Comparison of ENCODE assay signal across 8 cellular contexts in genomic region chrX:47217852-47218279, GRCh38. TPM values are rescaled to one million over a fixed set of nuclear protein-coding genes. Genes with fewer than 3 reads are reported as not detected.
A peak's percentile ranks its signal among the peaks of the same experiment; 100 is the strongest.
DNase-seq lines count a peak whose midpoint lies in the region; ATAC-seq and TF ChIP-seq lines count a peak whose summit lies in the region.

No MANE protein-coding gene starts in this region.

- peak overlapping the region; percentile 98 for H3K27ac ChIP-seq in endodermal cell (ENCODE audit: low read depth, low read length)

- 0 to 2% methylated on average over 8 to 31 of the region's 31 CpGs for WGBS in endodermal cell (ENCODE audit: insufficient coverage in 1 of 2, insufficient read length in 1 of 2), 2 experiments

- peak; percentile 75 for ATAC-seq in GM21367 (IDR thresholded peaks at IDR 0.05; ENCODE audit: unreplicated experiment)

- peak overlapping the region; percentile 90 for H3K4me3 ChIP-seq in endodermal cell (ENCODE audit: low read length)

- H3K4me3 Mint-ChIP-seq in endodermal cell = peak overlapping the region; percentile 88

- no peaks in the 10 kb centered on the region for H3K9me3 Mint-ChIP-seq in endodermal cell

- peak overlapping the region; percentile 99 for H3K27ac Mint-ChIP-seq in endodermal cell

- no peaks in the 10 kb centered on the region for H3K4me1 ChIP-seq in endodermal cell (ENCODE audit: control insufficient read depth, insufficient read depth, low read length)

- H3K9me3 ChIP-seq in endodermal cell (ENCODE audit: control insufficient read depth, low read length) = no peaks in the 10 kb centered on the region

- peaks cover 54% of the 10 kb centered on the region for H3K36me3 Mint-ChIP-seq in endodermal cell (ENCODE audit: low read depth)

- H3K4me1 Mint-ChIP-seq in endodermal cell = peaks cover 36% of the 10 kb centered on the region

- peak overlapping the region; percentile 87 for H3K9ac ChIP-seq in endodermal cell (ENCODE audit: extremely low read depth, low read length, poor library complexity, severe bottlenecking)

- H3K27me3 Mint-ChIP-seq in endodermal cell (ENCODE audit: insufficient read depth) = no peaks in the 10 kb centered on the region

- H3K36me3 ChIP-seq in endodermal cell (ENCODE audit: control insufficient read depth, insufficient read depth, low read length) = peaks cover 27% of the 10 kb centered on the region

- DNase-seq in COLO668 (lab: John Stamatoyannopoulos, UW; ENCODE audit: unreplicated experiment) (peak; percentile 96), HT1080 (ENCODE audit: low read depth) (peak; percentile 98), NOMO-1 treated with DMSO at 0.1 percent for 48 hours (lab: John Stamatoyannopoulos, UW; ENCODE audit: unreplicated experiment) (peak; percentile 100), endodermal cell (peak; percentile 100), mesenteric fat pad (ENCODE audit: low spot score) (peak; percentile 97)
- peak; percentile 92 for DNase-seq in activated CD8-positive, alpha-beta memory T cell treated with anti-CD3 and anti-CD28 coated beads, Interleukin-2, amount 50 U/mL, for 24 hours (ENCODE audit: extremely low read depth)
- peak; percentile 84 for DNase-seq in stimulated activated CD8-positive, alpha-beta memory T cell treated with anti-CD3 and anti-CD28 coated beads, Interleukin-15, amount 100 ng/mL, for 1 hour (ENCODE audit: low read depth)

- no peaks in the 10 kb centered on the region for H3K27me3 ChIP-seq in endodermal cell (ENCODE audit: control insufficient read depth, insufficient read depth, low read length, poor library complexity, severe bottlenecking)

- TF ChIP-seq CTCF in endodermal cell (conservative IDR thresholded peaks at IDR 0.05) = no peak

RNA-seq across cellular contexts. Expression of gene CDK16, which starts 0.6 kb away (rescaled TPM):
- 80.3 and 91.8 TPM in 2 replicates for total RNA-seq in HT1080 (2014; rRNA removed; shearing (Covaris generic))
- polyA plus RNA-seq in HT1080 (2015; cell fraction: cytosol; rRNA removed) = 106 and 120 TPM in 2 replicates
- 108 and 112 TPM in 2 replicates for polyA plus RNA-seq in HT1080 (2015; cell fraction: nucleus; rRNA removed)
- total RNA-seq in endodermal cell = 100 to 1,000 TPM; 167 to 245 TPM
- polyA plus RNA-seq in endodermal cell (2013, experiment 1 of 2) = 166 TPM
- 145 TPM for polyA plus RNA-seq in endodermal cell (2013, experiment 2 of 2)
- 80.6 TPM for total RNA-seq in mesenteric fat pad

RNA-seq across cellular contexts. Expression of gene USP11, which starts 14.9 kb away (rescaled TPM):
- total RNA-seq in HT1080 (2014; rRNA removed; shearing (Covaris generic)) = 28.1 and 33.2 TPM in 2 replicates
- 44.5 and 45.1 TPM in 2 replicates for polyA plus RNA-seq in HT1080 (2015; cell fraction: cytosol; rRNA removed)
- polyA plus RNA-seq in HT1080 (2015; cell fraction: nucleus; rRNA removed) = 116 and 126 TPM in 2 replicates
- total RNA-seq in endodermal cell (100 to 1,000 TPM; 113 to 214 TPM), mesenteric fat pad (42.2 TPM)
- polyA plus RNA-seq in endodermal cell (2013, experiment 1 of 2) = 126 TPM
- 106 TPM for polyA plus RNA-seq in endodermal cell (2013, experiment 2 of 2)

RNA-seq across cellular contexts. Expression of gene UBA1, which starts 24.2 kb away (rescaled TPM):
- total RNA-seq in HT1080 (2014; rRNA removed; shearing (Covaris generic)) = 172 and 212 TPM in 2 replicates
- 160 and 176 TPM in 2 replicates for polyA plus RNA-seq in HT1080 (2015; cell fraction: cytosol; rRNA removed)
- 462 and 466 TPM in 2 replicates for polyA plus RNA-seq in HT1080 (2015; cell fraction: nucleus; rRNA removed)
- 100 to 1,000 TPM; 233 to 448 TPM for total RNA-seq in endodermal cell
- 280 TPM for polyA plus RNA-seq in endodermal cell (2013, experiment 1 of 2)
- 253 TPM for polyA plus RNA-seq in endodermal cell (2013, experiment 2 of 2)
- total RNA-seq in mesenteric fat pad = 189 TPM

Comparison
In these comparisons a context has a peak if more than half of its experiments do, and no peak if none do; other contexts are left out.
1. Peak in every context shown above with its lines: DNase-seq, ATAC-seq, H3K4me3 ChIP-seq and H3K27ac ChIP-seq.